In genomic region chr20:48830826-48831318, GRCh38 we compare ENCODE assay signal across 24 cellular contexts. TPM values are rescaled to one million over a fixed set of nuclear protein-coding genes. Genes with fewer than 3 reads are reported as not detected.
DNase-seq lines count a peak whose midpoint lies in the region; ATAC-seq and TF ChIP-seq lines count a peak whose summit lies in the region.
"Had no signal": no experiment of that assay in that cellular context is flagged by ENCODE, and none has a peak within 500 bp of the region (broad histone marks: within the 10 kb centered on the region; RNA-seq: fewer than 3 reads in every experiment).

No MANE protein-coding gene starts in this region.

- H2AK5ac ChIP-seq in mesendoderm (ENCODE audit: low read length): peak overlapping the region; percentile 52

- H3K27ac Mint-ChIP-seq in CD4-positive, alpha-beta T cell: no peak overlapping the region
- H3K27ac Mint-ChIP-seq in T-cell (peak overlapping the region; percentile 5 to 75), glutamatergic neuron (ENCODE audit: unreplicated experiment) (no peak overlapping the region)
- no peak overlapping the region for H3K27ac Mint-ChIP-seq in activated T-helper 2 cell treated with anti-CD3 and anti-CD28 coated beads, Interferon-gamma antibody, Interleukin-2, Interleukin-4, amounts not matched to agents 10 μg/mL and 5 μg/mL and 100 μg/mL, durations not matched to agents 14 hours and 24 hours and 36 hours
- H3K27ac Mint-ChIP-seq: activated CD8-positive, alpha-beta T cell treated with anti-CD3 and anti-CD28 coated beads, Interleukin-2, amount 10 ng/mL, durations not matched to agents 7 days and 5 days; nephron progenitor cell; T-helper 17 cell had no signal

- peaks cover 7% of the 10 kb centered on the region for H3K36me3 Mint-ChIP-seq in CD4-positive, alpha-beta T cell (ENCODE audit: low read depth)
- no peaks in the 10 kb centered on the region for H3K36me3 Mint-ChIP-seq in T-cell
- H3K36me3 Mint-ChIP-seq in glutamatergic neuron (ENCODE audit: unreplicated experiment): peaks cover 5% of the 10 kb centered on the region
- peaks cover 13% of the 10 kb centered on the region for H3K36me3 Mint-ChIP-seq in activated T-helper 2 cell treated with anti-CD3 and anti-CD28 coated beads, Interferon-gamma antibody, Interleukin-2, Interleukin-4, amounts not matched to agents 10 μg/mL and 5 μg/mL and 100 μg/mL, durations not matched to agents 14 hours and 24 hours and 36 hours (ENCODE audit: low read depth)
- H3K36me3 Mint-ChIP-seq: immature natural killer cell had no signal

- WGBS in mesendoderm (ENCODE audit: extremely low coverage, insufficient coverage, low lambda C conversion rate): no CpG with 5 or more reads among the region's 3 CpGs
- WGBS in thyroid gland, 2 donors: 98% methylated on average over 3 of the region's 3 CpGs

- no peak overlapping the region for H3K56ac ChIP-seq in mesendoderm (ENCODE audit: low read length)

- H3K4ac ChIP-seq in mesendoderm (ENCODE audit: low read depth, low read length): no peak overlapping the region

- H3K9ac ChIP-seq in mesendoderm (ENCODE audit: low read length): no peak overlapping the region

- TF ChIP-seq POLR2A in thyroid gland (IDR thresholded peaks at IDR 0.05): no peak

- no peak overlapping the region for H2BK120ac ChIP-seq in mesendoderm (ENCODE audit: low read depth, low read length)

- no peaks in the 10 kb centered on the region for H3K79me1 ChIP-seq in mesendoderm (ENCODE audit: low read length)

- H3K27ac ChIP-seq in CD4-positive, alpha-beta T cell (ENCODE audit: low read depth, low read length): no peak overlapping the region
- H3K27ac ChIP-seq in mesendoderm (ENCODE audit: low read depth, low read length) (no peak overlapping the region), thyroid gland (peak overlapping the region in 2 of 3 donors; percentile 31 to 58)
- H3K27ac ChIP-seq: hepatocyte had no signal

- CTCF ChIA-PET in CD4-positive, alpha-beta T cell (lab: Charles Lee): interaction anchor here (0.6 kb wide), 1 partner anchor 1329 kb away, joined by 3 read pairs; no protein-coding TSS in a partner anchor
- CTCF ChIA-PET in T-cell (lab: Charles Lee): no interaction called here

- no peak for TF ChIP-seq CTCF in CD4-positive, alpha-beta T cell (IDR thresholded peaks at IDR 0.05)
- TF ChIP-seq CTCF in thyroid gland (IDR thresholded peaks at IDR 0.05): no peak
- no peak for TF ChIP-seq CTCF in glutamatergic neuron (IDR thresholded peaks at IDR 0.05; ENCODE audit: partially characterized antibody, unreplicated experiment)

- H3K4me3 Mint-ChIP-seq in CD4-positive, alpha-beta T cell: peak overlapping the region; percentile 2
- H3K4me3 Mint-ChIP-seq in T-cell (no peak overlapping the region), glutamatergic neuron (ENCODE audit: unreplicated experiment) (no peak overlapping the region)
- no peak overlapping the region for H3K4me3 Mint-ChIP-seq in activated T-helper 2 cell treated with anti-CD3 and anti-CD28 coated beads, Interferon-gamma antibody, Interleukin-2, Interleukin-4, amounts not matched to agents 10 μg/mL and 5 μg/mL and 100 μg/mL, durations not matched to agents 14 hours and 24 hours and 36 hours (ENCODE audit: low read depth)
- H3K4me3 Mint-ChIP-seq: activated CD8-positive, alpha-beta T cell treated with anti-CD3 and anti-CD28 coated beads, Interleukin-2, amount 10 ng/mL, durations not matched to agents 7 days and 5 days; activated naive CD8-positive, alpha-beta T cell treated with anti-CD3 and anti-CD28 coated beads, Interleukin-2, amount 50 U/mL, for 24 hours; immature natural killer cell; nephron progenitor cell; T-helper 17 cell had no signal

- no peaks in the 10 kb centered on the region for H3K36me3 ChIP-seq in mesendoderm (ENCODE audit: control insufficient read depth, insufficient read depth, low read length)
- H3K36me3 ChIP-seq in thyroid gland: no peaks in the 10 kb centered on the region
- H3K36me3 ChIP-seq: left ventricle myocardium inferior, sigmoid colon had no signal

- POLR2A ChIA-PET in CD4-positive, alpha-beta T cell (lab: Charles Lee): no interaction called here
- POLR2A ChIA-PET in T-cell (lab: Charles Lee): interaction anchor here in 1 of 2 donors (0.7 kb wide), 1 partner anchor 890 kb away, joined by 3 read pairs; no protein-coding TSS in a partner anchor

- no peak overlapping the region for H3K18ac ChIP-seq in mesendoderm (ENCODE audit: low read length)

- H4K5ac ChIP-seq in mesendoderm (ENCODE audit: low read length): no peak overlapping the region

- H2BK5ac ChIP-seq in mesendoderm (ENCODE audit: low read length): no peak overlapping the region

- H2BK15ac ChIP-seq in mesendoderm (replicated peaks; ENCODE audit: low read depth): no peak overlapping the region

- peaks cover 15% of the 10 kb centered on the region for H3K4me1 Mint-ChIP-seq in CD4-positive, alpha-beta T cell (ENCODE audit: low read depth)
- H3K4me1 Mint-ChIP-seq in T-cell (peaks cover 7 to 16% (median 11%) of the 10 kb centered on the region in 3 donors), glutamatergic neuron (ENCODE audit: low read depth, unreplicated experiment) (peaks cover 15% of the 10 kb centered on the region)
- peaks cover 16% of the 10 kb centered on the region for H3K4me1 Mint-ChIP-seq in activated T-helper 2 cell treated with anti-CD3 and anti-CD28 coated beads, Interferon-gamma antibody, Interleukin-2, Interleukin-4, amounts not matched to agents 10 μg/mL and 5 μg/mL and 100 μg/mL, durations not matched to agents 14 hours and 24 hours and 36 hours (ENCODE audit: low read depth)

- H3K4me1 ChIP-seq in mesendoderm (ENCODE audit: control insufficient read depth, low read depth, low read length): peaks cover 3% of the 10 kb centered on the region
- H3K4me1 ChIP-seq in thyroid gland: peaks cover 16 to 44% of the 10 kb centered on the region in 2 donors

- peaks cover 8% of the 10 kb centered on the region for H3K79me2 ChIP-seq in mesendoderm (ENCODE audit: control insufficient read depth, insufficient read depth, low read length)
- H3K79me2 ChIP-seq: hepatocyte had no signal

- H3K9me3 Mint-ChIP-seq in CD4-positive, alpha-beta T cell: no peaks in the 10 kb centered on the region
- H3K9me3 Mint-ChIP-seq in T-cell (no peaks in the 10 kb centered on the region), glutamatergic neuron (ENCODE audit: unreplicated experiment) (peaks cover 12% of the 10 kb centered on the region)
- no peaks in the 10 kb centered on the region for H3K9me3 Mint-ChIP-seq in activated T-helper 2 cell treated with anti-CD3 and anti-CD28 coated beads, Interferon-gamma antibody, Interleukin-2, Interleukin-4, amounts not matched to agents 10 μg/mL and 5 μg/mL and 100 μg/mL, durations not matched to agents 14 hours and 24 hours and 36 hours
- H3K9me3 Mint-ChIP-seq: activated naive CD8-positive, alpha-beta T cell treated with anti-CD3 and anti-CD28 coated beads, Interleukin-2, amount 50 U/mL, for 24 hours; immature natural killer cell; nephron progenitor cell had no signal

- no peaks in the 10 kb centered on the region for H3K27me3 ChIP-seq in CD4-positive, alpha-beta T cell (ENCODE audit: control insufficient read depth, insufficient read depth, low read length)
- H3K27me3 ChIP-seq in mesendoderm (ENCODE audit: insufficient read depth, low read length, poor library complexity) (no peaks in the 10 kb centered on the region), thyroid gland (no peaks in the 10 kb centered on the region)

- no peak overlapping the region for H4K8ac ChIP-seq in mesendoderm (ENCODE audit: low read depth, low read length)

- no peak overlapping the region for H3K4me3 ChIP-seq in mesendoderm (ENCODE audit: low read length)
- H3K4me3 ChIP-seq in thyroid gland (replicated peaks in 1 of 3): no peak overlapping the region
- H3K4me3 ChIP-seq: body of pancreas, hepatocyte, left ventricle myocardium inferior, sigmoid colon had no signal

- no peak overlapping the region for H3K4me2 ChIP-seq in mesendoderm (ENCODE audit: low read length)
- H3K4me2 ChIP-seq: hepatocyte had no signal

- H3K9me3 ChIP-seq in CD4-positive, alpha-beta T cell (ENCODE audit: control insufficient read depth, low read length): no peaks in the 10 kb centered on the region
- no peaks in the 10 kb centered on the region for H3K9me3 ChIP-seq in thyroid gland
- H3K9me3 ChIP-seq: body of pancreas, left ventricle myocardium inferior, sigmoid colon had no signal

- ATAC-seq in CD4-positive, alpha-beta T cell (ENCODE audit: poor library complexity): no peak
- ATAC-seq in T-cell (replicated peaks in 1 of 4) (no peak), GM19035 (IDR thresholded peaks at IDR 0.05; ENCODE audit: unreplicated experiment) (no peak)
- ATAC-seq: activated CD8-positive, alpha-beta T cell treated with anti-CD3 and anti-CD28 coated beads, Interleukin-2, amount 10 ng/mL, durations not matched to agents 7 days and 5 days; activated naive CD8-positive, alpha-beta T cell treated with anti-CD3 and anti-CD28 coated beads, Interleukin-2, amount 50 U/mL, for 24 hours; body of pancreas; T-helper 17 cell had no signal

- peaks cover 7% of the 10 kb centered on the region for H3K27me3 Mint-ChIP-seq in CD4-positive, alpha-beta T cell
- H3K27me3 Mint-ChIP-seq in T-cell (peaks cover 0 to 2% of the 10 kb centered on the region in 2 donors), glutamatergic neuron (ENCODE audit: unreplicated experiment) (peaks cover 7% of the 10 kb centered on the region)
- peaks cover 44% of the 10 kb centered on the region for H3K27me3 Mint-ChIP-seq in activated T-helper 2 cell treated with anti-CD3 and anti-CD28 coated beads, Interferon-gamma antibody, Interleukin-2, Interleukin-4, amounts not matched to agents 10 μg/mL and 5 μg/mL and 100 μg/mL, durations not matched to agents 14 hours and 24 hours and 36 hours (ENCODE audit: low read depth)
- H3K27me3 Mint-ChIP-seq: activated naive CD8-positive, alpha-beta T cell treated with anti-CD3 and anti-CD28 coated beads, Interleukin-2, amount 50 U/mL, for 24 hours; T-helper 17 cell had no signal

- DNase-seq in CD4-positive, alpha-beta T cell: no peak
- DNase-seq in T-cell (no peak), mesendoderm (no peak), thyroid gland (no peak), glutamatergic neuron (no peak)
- DNase-seq in activated T-helper 2 cell treated with anti-CD3 and anti-CD28 coated beads, Interferon-gamma antibody, Interleukin-2, Interleukin-4, amounts not matched to agents 10 μg/mL and 5 μg/mL and 100 μg/mL, durations not matched to agents 14 hours and 24 hours and 36 hours (ENCODE audit: low spot score): no peak
- DNase-seq: activated CD8-positive, alpha-beta T cell treated with anti-CD3 and anti-CD28 coated beads, Interleukin-2, amount 10 ng/mL, durations not matched to agents 7 days and 5 days; activated effector memory CD4-positive, alpha-beta T cell treated with anti-CD3 and anti-CD28 coated beads, Interleukin-2, amount 50 U/mL, for 16 hours; activated naive CD8-positive, alpha-beta T cell treated with anti-CD3 and anti-CD28 coated beads, Interleukin-2, amount 50 U/mL, for 24 hours; activated T-cell treated with anti-CD3 and anti-CD28 coated beads for 4 hours; DMS53; effector CD8-positive, alpha-beta T cell; foreskin melanocyte; immature natural killer cell; NCI-H1417 treated with DMSO at 0.1 percent for 48 hours; NCI-H2107; nephron progenitor cell; T-helper 17 cell had no signal

- H3K23ac ChIP-seq in mesendoderm (ENCODE audit: low read length): no peak overlapping the region

- intact Hi-C loops in CD4-positive, alpha-beta T cell (cut with DNase I, micrococcal nuclease): no loop called here
- intact Hi-C loops in thyroid gland (cut with DNase I): no loop called here
- intact Hi-C loops in activated T-helper 2 cell treated with anti-CD3 and anti-CD28 coated beads, Interferon-gamma antibody, Interleukin-2, Interleukin-4, amounts not matched to agents 10 μg/mL and 5 μg/mL and 100 μg/mL, durations not matched to agents 14 hours and 24 hours and 36 hours (cut with micrococcal nuclease): no loop called here

RNA-seq across cellular contexts. Expression of gene PREX1, which starts 3.1 kb away (rescaled TPM):
- 10 to 100 TPM; 73.9 to 74.5 TPM for total RNA-seq in CD4-positive, alpha-beta T cell
- total RNA-seq in T-cell: 100 to 1,000 TPM in 4 of 5 donors, 10 to 100 TPM in 1; 99.2 to 181 (median 137) TPM
- 20.7 TPM for polyA plus RNA-seq in mesendoderm (2013, experiment 1 of 2)
- 19.7 TPM for polyA plus RNA-seq in mesendoderm (2013, experiment 2 of 2)
- 10 to 100 TPM; 10.2 to 42.7 (median 18.7) TPM for total RNA-seq in thyroid gland
- 235 TPM for total RNA-seq in glutamatergic neuron (ENCODE audit: unreplicated experiment)
- 80.3 and 83.9 TPM in 2 replicates for total RNA-seq in activated T-helper 2 cell treated with anti-CD3 and anti-CD28 coated beads, Interferon-gamma antibody, Interleukin-2, Interleukin-4, amounts not matched to agents 10 μg/mL and 5 μg/mL and 100 μg/mL, durations not matched to agents 14 hours and 24 hours and 36 hours
- total RNA-seq: MCF 10A had no signal

Comparison
In these comparisons a context has a peak if more than half of its experiments do, and no peak if none do; other contexts are left out.
1. H3K27ac ChIP-seq: peak in thyroid gland (2 of 3); none in CD4-positive, alpha-beta T cell (single experiment) and mesendoderm (single experiment).
2. H3K27ac Mint-ChIP-seq: peak in T-cell (2 of 2); none in CD4-positive, alpha-beta T cell (single experiment), glutamatergic neuron (single experiment) and activated T-helper 2 cell treated with anti-CD3 and anti-CD28 coated beads, Interferon-gamma antibody, Interleukin-2, Interleukin-4, amounts not matched to agents 10 μg/mL and 5 μg/mL and 100 μg/mL, durations not matched to agents 14 hours and 24 hours and 36 hours (single experiment).